ENCODE assay signal across 27 cellular contexts in the genomic region with DNA sequence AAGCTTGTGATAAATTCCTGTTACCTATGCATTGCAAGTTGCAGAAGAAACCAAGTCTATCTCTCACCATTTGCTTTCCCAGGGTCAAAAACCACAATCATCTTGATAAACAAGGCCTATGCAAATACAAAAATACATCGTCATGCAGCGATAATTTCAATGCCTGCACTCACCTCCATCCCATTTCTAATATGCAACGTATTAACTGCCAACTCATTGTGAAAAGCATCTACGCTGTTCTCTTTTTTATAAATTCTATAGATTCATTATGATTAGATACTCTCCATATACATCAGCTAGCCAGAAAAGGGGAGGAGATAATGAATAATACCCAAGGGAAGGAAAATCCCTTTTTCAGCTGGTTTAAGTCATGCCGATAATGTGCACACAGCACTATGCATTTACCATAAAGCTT.
DNase-seq lines count a peak whose midpoint lies in the region; ATAC-seq and TF ChIP-seq lines count a peak whose summit lies in the region.
"Had no signal": no experiment of that assay in that cellular context is flagged by ENCODE, and none has a peak within 500 bp of the region (broad histone marks: within the 10 kb centered on the region; RNA-seq: fewer than 3 reads in every experiment).

No MANE protein-coding gene starts in this region.

- peak overlapping the region; percentile 47 for H3K27ac Mint-ChIP-seq in activated naive CD4-positive, alpha-beta T cell treated with anti-CD3 and anti-CD28 coated beads for 36 hours
- H3K27ac Mint-ChIP-seq in stimulated activated effector memory CD8-positive, alpha-beta T cell treated with anti-CD3 and anti-CD28 coated beads, Interleukin-12 subunit alpha, Interleukin-12 subunit beta, amount 100 ng/mL, for 72 hours: no peak overlapping the region
- H3K27ac Mint-ChIP-seq: natural killer cell treated with Interleukin-12 subunit alpha and Interleukin-12 subunit beta and Interleukin-15 and Interleukin-18, amount 100 ng/mL, for 72 hours; T-helper 17 cell; type B pancreatic cell had no signal

- H3K27ac ChIP-seq in OCI-LY3 (ENCODE audit: low read length): peak overlapping the region; percentile 65
- H3K27ac ChIP-seq: breast epithelium, gastroesophageal sphincter, hepatocyte had no signal

- H3K27me3 ChIP-seq in OCI-LY3 (ENCODE audit: low read depth, low read length): no peaks in the 10 kb centered on the region
- H3K27me3 ChIP-seq: BE2C, breast epithelium, gastroesophageal sphincter, hepatocyte had no signal

- intact Hi-C loops in activated naive CD4-positive, alpha-beta T cell treated with anti-CD3 and anti-CD28 coated beads for 36 hours (cut with micrococcal nuclease): loop anchor here (1.0 to 10.0 kb wide), 3 partner anchors 72 to 520 kb away; a partner anchor contains a TSS

- ATAC-seq in stimulated activated effector memory CD8-positive, alpha-beta T cell treated with anti-CD3 and anti-CD28 coated beads, Interleukin-12 subunit alpha, Interleukin-12 subunit beta, amount 100 ng/mL, for 72 hours: peak; percentile 80
- ATAC-seq: gastroesophageal sphincter; HCT116; natural killer cell treated with Interleukin-12 subunit alpha and Interleukin-12 subunit beta and Interleukin-15 and Interleukin-18, amount 100 ng/mL, for 72 hours; PC-3; Right ventricle myocardium inferior; T-helper 17 cell had no signal

- H3K4me3 ChIP-seq in OCI-LY3 (ENCODE audit: low read length): peak overlapping the region; percentile 44
- H3K4me3 ChIP-seq: breast epithelium, gastroesophageal sphincter, hepatocyte had no signal

- no peak overlapping the region; the same call in 1 of the 2 replicates for H3K9ac ChIP-seq in OCI-LY3 (ENCODE audit: low read length)

- CTCF ChIA-PET in activated naive CD4-positive, alpha-beta T cell treated with anti-CD3 and anti-CD28 coated beads for 36 hours (lab: Charles Lee): no interaction called here

- H3K9me3 Mint-ChIP-seq in activated naive CD4-positive, alpha-beta T cell treated with anti-CD3 and anti-CD28 coated beads for 36 hours: peaks cover 3% of the 10 kb centered on the region
- peaks cover 4% of the 10 kb centered on the region for H3K9me3 Mint-ChIP-seq in stimulated activated effector memory CD8-positive, alpha-beta T cell treated with anti-CD3 and anti-CD28 coated beads, Interleukin-12 subunit alpha, Interleukin-12 subunit beta, amount 100 ng/mL, for 72 hours
- H3K9me3 Mint-ChIP-seq: natural killer cell treated with Interleukin-12 subunit alpha and Interleukin-12 subunit beta and Interleukin-15 and Interleukin-18, amount 100 ng/mL, for 72 hours; type B pancreatic cell had no signal

- H4K20me1 ChIP-seq in OCI-LY3 (ENCODE audit: insufficient read depth, low read length): 0 out of 2 replicates have a peak, but pooled peaks cover 4% of the 10 kb centered on the region

- peaks cover 49% of the 10 kb centered on the region for H3K79me2 ChIP-seq in OCI-LY3 (ENCODE audit: low read length)

- TF ChIP-seq CTCF in GM13977 (IDR thresholded peaks at IDR 0.05; ENCODE audit: extremely low read depth, insufficient read depth, missing control alignments) (no peak), OCI-LY3 (IDR thresholded peaks at IDR 0.05; ENCODE audit: low read depth, low read length) (no peak)

- H3K4me3 Mint-ChIP-seq in activated naive CD4-positive, alpha-beta T cell treated with anti-CD3 and anti-CD28 coated beads for 36 hours: no peak overlapping the region
- H3K4me3 Mint-ChIP-seq in stimulated activated effector memory CD8-positive, alpha-beta T cell treated with anti-CD3 and anti-CD28 coated beads, Interleukin-12 subunit alpha, Interleukin-12 subunit beta, amount 100 ng/mL, for 72 hours: no peak overlapping the region
- H3K4me3 Mint-ChIP-seq: natural killer cell treated with Interleukin-12 subunit alpha and Interleukin-12 subunit beta and Interleukin-15 and Interleukin-18, amount 100 ng/mL, for 72 hours; T-helper 17 cell; type B pancreatic cell had no signal

- in situ Hi-C loops in GM13977 (cut with MboI; ENCODE audit: low pct_unique_long_range_greater_than_20kb, low sequenced_read_pairs, unreplicated experiment): no loop called here

- peaks cover 76% of the 10 kb centered on the region for H3K4me1 ChIP-seq in OCI-LY3 (ENCODE audit: low read length)
- H3K4me1 ChIP-seq: BE2C, breast epithelium had no signal

- no peaks in the 10 kb centered on the region for H3K9me3 ChIP-seq in OCI-LY3 (ENCODE audit: insufficient read depth, low read length)
- H3K9me3 ChIP-seq: BE2C, breast epithelium, gastroesophageal sphincter had no signal

- H3K36me3 ChIP-seq in OCI-LY3 (replicated peaks; ENCODE audit: low read depth, low read length): peaks cover 37% of the 10 kb centered on the region
- H3K36me3 ChIP-seq: BE2C, breast epithelium had no signal

- no peaks in the 10 kb centered on the region for H3K27me3 Mint-ChIP-seq in activated naive CD4-positive, alpha-beta T cell treated with anti-CD3 and anti-CD28 coated beads for 36 hours (ENCODE audit: low read depth)

- no peak overlapping the region for H2AFZ ChIP-seq in OCI-LY3 (ENCODE audit: low read depth, low read length)
- H2AFZ ChIP-seq: hepatocyte had no signal

- no peak for DNase-seq in activated naive CD4-positive, alpha-beta T cell treated with anti-CD3 and anti-CD28 coated beads for 36 hours
- DNase-seq in activated naive CD4-positive, alpha-beta T cell (lab: John Stamatoyannopoulos, UW): no peak
- DNase-seq in GM13977 (ENCODE audit: low spot score): peak; percentile 11
- DNase-seq in stimulated activated effector memory CD8-positive, alpha-beta T cell treated with anti-CD3 and anti-CD28 coated beads, Interleukin-12 subunit alpha, Interleukin-12 subunit beta, amount 100 ng/mL, for 72 hours (ENCODE audit: low spot score in 2 of 2): no peak
- DNase-seq in SIG-M5 (lab: John Stamatoyannopoulos, UW): no peak
- no peak for DNase-seq in amniotic stem cell (lab: John Stamatoyannopoulos, UW)
- no peak for DNase-seq in NCI-H82 treated with DMSO at 0.1 percent for 48 hours (lab: John Stamatoyannopoulos, UW; ENCODE audit: unreplicated experiment)
- DNase-seq: ACHN; activated CD4-positive, alpha-beta T cell treated with anti-CD3 and anti-CD28 coated beads for 1 hour; activated naive CD4-positive, alpha-beta T cell treated with Interleukin-2 at 50 U/mL for 16 hours; BE2C; effector CD4-positive, alpha-beta T cell; kidney glomerular epithelial cell; NCI-H1048; NCI-H2171; NCI-H510A; PC-3; stimulated activated CD4-positive, alpha-beta T cell treated with anti-CD3 and anti-CD28 coated beads, Interleukin-4, amount 100 ng/mL, for 1 hour; T-helper 17 cell had no signal

- peak overlapping the region; percentile 65 for H3K4me2 ChIP-seq in OCI-LY3 (ENCODE audit: low read length)
- H3K4me2 ChIP-seq: hepatocyte had no signal

- H3K4me1 Mint-ChIP-seq in activated naive CD4-positive, alpha-beta T cell treated with anti-CD3 and anti-CD28 coated beads for 36 hours (ENCODE audit: low read depth): peaks cover 49% of the 10 kb centered on the region
- peaks cover 28% of the 10 kb centered on the region for H3K4me1 Mint-ChIP-seq in stimulated activated effector memory CD8-positive, alpha-beta T cell treated with anti-CD3 and anti-CD28 coated beads, Interleukin-12 subunit alpha, Interleukin-12 subunit beta, amount 100 ng/mL, for 72 hours

- H3K36me3 Mint-ChIP-seq in activated naive CD4-positive, alpha-beta T cell treated with anti-CD3 and anti-CD28 coated beads for 36 hours (ENCODE audit: low read depth): peaks cover 10% of the 10 kb centered on the region
- H3K36me3 Mint-ChIP-seq in stimulated activated effector memory CD8-positive, alpha-beta T cell treated with anti-CD3 and anti-CD28 coated beads, Interleukin-12 subunit alpha, Interleukin-12 subunit beta, amount 100 ng/mL, for 72 hours: no peaks in the 10 kb centered on the region
- H3K36me3 Mint-ChIP-seq: natural killer cell treated with Interleukin-12 subunit alpha and Interleukin-12 subunit beta and Interleukin-15 and Interleukin-18, amount 100 ng/mL, for 72 hours had no signal
